In the genomic region with DNA sequence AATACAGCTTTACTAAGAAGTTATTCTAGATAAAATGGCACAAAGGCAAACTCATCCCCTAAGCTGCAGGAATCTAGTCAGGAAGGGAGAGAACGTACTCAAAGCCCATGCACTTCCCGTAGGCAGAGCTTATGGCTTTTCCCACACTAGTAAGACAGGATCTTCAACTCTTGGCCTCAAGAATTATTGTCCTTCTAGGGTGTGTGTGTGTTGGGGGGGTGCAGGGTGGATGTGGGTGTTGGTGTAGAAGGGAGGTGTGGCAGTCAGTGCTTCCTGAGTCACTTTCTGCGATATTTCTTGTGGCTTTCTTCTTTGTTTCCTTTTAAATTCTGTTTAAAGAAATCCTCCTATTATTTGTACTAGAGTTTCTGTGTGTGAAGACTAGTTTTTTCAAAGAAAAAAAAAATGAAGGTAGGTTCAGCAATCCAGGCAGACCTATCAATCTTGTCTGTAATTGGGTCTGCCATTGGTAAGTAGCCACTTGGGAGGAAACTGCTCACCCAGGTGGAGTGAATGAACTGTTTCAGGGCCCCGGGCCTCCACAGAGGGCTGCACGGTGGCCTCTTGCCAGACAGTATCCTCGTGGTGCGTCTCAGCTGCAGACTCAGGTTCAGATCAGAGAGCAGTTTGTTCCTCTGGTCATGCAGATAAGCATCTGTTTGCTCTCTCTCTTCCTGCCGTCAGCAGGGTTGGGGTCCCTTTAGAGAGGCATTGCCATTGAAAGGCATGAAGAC, we compare ENCODE assay signal across 21 cellular contexts.
DNase-seq lines count a peak whose midpoint lies in the region; ATAC-seq, FAIRE-seq and TF ChIP-seq lines count a peak whose summit lies in the region.
"Had no signal": no experiment of that assay in that cellular context is flagged by ENCODE, and none has a peak within 500 bp of the region (broad histone marks: within the 10 kb centered on the region; RNA-seq: fewer than 3 reads in every experiment).

No MANE protein-coding gene starts in this region.

- H3K4me3 Mint-ChIP-seq in natural killer cell, result peak overlapping the region; percentile 69
- H3K4me3 Mint-ChIP-seq: activated CD4-positive, alpha-beta memory T cell treated with anti-CD3 and anti-CD28 coated beads, Interleukin-2, amount 10 ng/mL, durations not matched to agents 7 days and 5 days; IgD-negative memory B cell had no signal

- intact Hi-C loops in natural killer cell (cut with micrococcal nuclease), result no loop called here

- no peak for FAIRE-seq in urothelium cell line (lab: Jason Lieb, UNC)
- FAIRE-seq: colon, D721Med had no signal

- H3K36me3 Mint-ChIP-seq in natural killer cell, result no peaks in the 10 kb centered on the region
- H3K36me3 Mint-ChIP-seq: IgD-negative memory B cell had no signal

- TF ChIP-seq CTCF in LNCaP clone FGC (IDR thresholded peaks at IDR 0.05; ENCODE audit: control insufficient read depth, extremely low read depth, insufficient read depth), result no peak
- no peak for TF ChIP-seq CTCF in natural killer cell (IDR thresholded peaks at IDR 0.05)

- peaks cover 0 to 3% of the 10 kb centered on the region in 2 donors for H3K27me3 Mint-ChIP-seq in natural killer cell (ENCODE audit: low read depth in 2 of 2)
- H3K27me3 Mint-ChIP-seq: activated CD4-positive, alpha-beta memory T cell treated with anti-CD3 and anti-CD28 coated beads, Interleukin-2, amount 10 ng/mL, durations not matched to agents 7 days and 5 days; IgD-negative memory B cell had no signal

- peaks cover 53 to 59% of the 10 kb centered on the region in 2 donors for H3K4me1 Mint-ChIP-seq in natural killer cell
- H3K4me1 Mint-ChIP-seq: activated CD4-positive, alpha-beta memory T cell treated with anti-CD3 and anti-CD28 coated beads, Interleukin-2, amount 10 ng/mL, durations not matched to agents 7 days and 5 days; IgD-negative memory B cell had no signal

- peak overlapping the region; percentile 72 to 77 for H3K27ac Mint-ChIP-seq in natural killer cell
- H3K27ac Mint-ChIP-seq: activated CD4-positive, alpha-beta memory T cell treated with anti-CD3 and anti-CD28 coated beads, Interleukin-2, amount 10 ng/mL, durations not matched to agents 7 days and 5 days; activated T-helper 2 cell treated with anti-CD3 and anti-CD28 coated beads, Interferon-gamma antibody, Interleukin-2, Interleukin-4, amounts not matched to agents 10 μg/mL and 5 μg/mL and 100 μg/mL, durations not matched to agents 14 hours and 24 hours and 36 hours; IgD-negative memory B cell had no signal

- no peak overlapping the region for H3K4me3 ChIP-seq in LNCaP clone FGC (ENCODE audit: low read depth, low read length)
- H3K4me3 ChIP-seq: esophagus muscularis mucosa, heart right ventricle had no signal

- peak; percentile 31 for DNase-seq in HPDE6-E6E7 (ENCODE audit: extremely low spot score)
- DNase-seq in LNCaP clone FGC (ENCODE audit: low read depth), result peak; percentile 40
- DNase-seq in natural killer cell, result peak; percentile 27
- DNase-seq in urothelium cell line (ENCODE audit: low spot score), result no peak
- DNase-seq in NOMO-1 treated with dmso at 0.1 percent for 144 hours (lab: John Stamatoyannopoulos, UW; ENCODE audit: unreplicated experiment), result no peak
- DNase-seq in nucleus accumbens (lab: John Stamatoyannopoulos, UW), result no peak
- DNase-seq: activated CD4-positive, alpha-beta memory T cell treated with anti-CD3 and anti-CD28 coated beads, Interleukin-2, amount 10 ng/mL, durations not matched to agents 7 days and 5 days; anterior cingulate cortex; HCEC 1CT; heart right ventricle; NCI-H1417 treated with DMSO at 0.1 percent for 48 hours; NCI-H2227 treated with DMSO at 0.1 percent for 48 hours; retina had no signal

- ATAC-seq in esophagus mucosa, result peak; percentile 98
- peak; percentile 79 to 93 (median 85) for ATAC-seq in natural killer cell
- ATAC-seq in HG03025 (IDR thresholded peaks at IDR 0.05; ENCODE audit: low FRiP score, unreplicated experiment), result no peak
- ATAC-seq: left lobe of liver had no signal

- no peaks in the 10 kb centered on the region for H3K9me3 Mint-ChIP-seq in natural killer cell
- H3K9me3 Mint-ChIP-seq: activated CD4-positive, alpha-beta memory T cell treated with anti-CD3 and anti-CD28 coated beads, Interleukin-2, amount 10 ng/mL, durations not matched to agents 7 days and 5 days; activated T-helper 2 cell treated with anti-CD3 and anti-CD28 coated beads, Interferon-gamma antibody, Interleukin-2, Interleukin-4, amounts not matched to agents 10 μg/mL and 5 μg/mL and 100 μg/mL, durations not matched to agents 14 hours and 24 hours and 36 hours; IgD-negative memory B cell had no signal

Comparison
In these comparisons a context has a peak if more than half of its experiments do, and no peak if none do; other contexts are left out.
1. DNase-seq: peak in HPDE6-E6E7 (single experiment), LNCaP clone FGC (single experiment) and natural killer cell (single experiment); none in urothelium cell line (single experiment), NOMO-1 treated with dmso at 0.1 percent for 144 hours (single experiment) and nucleus accumbens (0 of 56).